ENCODE assay signal across 22 cellular contexts in genomic region chr11:70233962-70234361, GRCh38. TPM values are rescaled to one million over a fixed set of nuclear protein-coding genes. Genes with fewer than 3 reads are reported as not detected.
A peak's percentile ranks its signal among the peaks of the same experiment; 100 is the strongest.
DNase-seq lines count a peak whose midpoint lies in the region; ATAC-seq, FAIRE-seq and TF ChIP-seq lines count a peak whose summit lies in the region.
"Had no signal": no experiment of that assay in that cellular context is flagged by ENCODE, and none has a peak within 500 bp of the region (broad histone marks: within the 10 kb centered on the region; RNA-seq: fewer than 3 reads in every experiment).

No MANE protein-coding gene starts in this region.

- no peaks in the 10 kb centered on the region for H3K27me3 ChIP-seq in PC-3 (ENCODE audit: low read length)
- peaks cover 0 to 5% of the 10 kb centered on the region in 2 experiments; a peak in 2 of 5 replicates for H3K27me3 ChIP-seq in K562 (ENCODE audit: control insufficient read depth in 2 of 2, insufficient read depth in 2 of 2, low read length in 2 of 2)
- H3K27me3 ChIP-seq: BLaER1, Peyer's patch had no signal

- no peaks in the 10 kb centered on the region for H3K9me3 ChIP-seq in PC-3 (ENCODE audit: low read length)
- H3K9me3 ChIP-seq in K562 (replicated peaks; ENCODE audit: control insufficient read depth, insufficient read depth, low read depth, low read length) = no peaks in the 10 kb centered on the region
- H3K9me3 ChIP-seq: BLaER1, Peyer's patch had no signal

- TF ChIP-seq EP300 in K562 (IDR thresholded peaks at IDR 0.05; ENCODE audit: low read length) = no peak

- CTCF ChIA-PET in Calu3 (lab: Charles Lee) = interaction anchor here (1.1 to 1.4 kb wide), 2 partner anchors 23 to 100 kb away, joined by 3 read pairs; no protein-coding TSS in a partner anchor
- CTCF ChIA-PET in PC-3 (lab: Charles Lee) = no interaction called here
- CTCF ChIA-PET in K562 (lab: Yijun Ruan, JAX; ENCODE audit: low intra/inter-chr PET ratio) = no interaction called here

- H3K4me3 ChIP-seq in PC-3 (ENCODE audit: low read length) (no peak overlapping the region), K562 (no peak overlapping the region)
- H3K4me3 ChIP-seq: BLaER1, GM23338, Peyer's patch had no signal

- H3K9me1 ChIP-seq in K562 (ENCODE audit: control insufficient read depth, insufficient read depth, low read length) = no peaks in the 10 kb centered on the region

- H3K79me2 ChIP-seq in PC-3 (ENCODE audit: low read length) (no peaks in the 10 kb centered on the region), K562 (ENCODE audit: control insufficient read depth, insufficient read depth, low read length) (no peaks in the 10 kb centered on the region)

- H3K9ac ChIP-seq in PC-3 (ENCODE audit: low read length) = peak overlapping the region; percentile 19; the same call in 1 of the 2 replicates
- H3K9ac ChIP-seq in K562 (ENCODE audit: insufficient read depth in 1 of 2, low read depth in 2 of 2, low read length in 2 of 2) = peak overlapping the region in 1 of 2 experiments; percentile 67; a peak in 1 of 4 replicates
- H3K9ac ChIP-seq: BLaER1 had no signal

- no peak for TF ChIP-seq POLR2A in K562 (conservative IDR thresholded peaks at IDR 0.05)

- H3K4me2 ChIP-seq in PC-3 (ENCODE audit: low read length) (peak overlapping the region; percentile 48), K562 (ENCODE audit: insufficient read depth, low read length) (0 out of 2 replicates have a peak overlapping the region, but pooled peaks have one; percentile 23)
- H3K4me2 ChIP-seq: BLaER1, GM23338 had no signal

- 39% methylated on average over 9 of the region's 9 CpGs for WGBS in K562 (ENCODE audit: insufficient coverage, low coverage, missing lambda C conversion rate)

- H2AFZ ChIP-seq in PC-3 (ENCODE audit: low read length) (0 out of 2 replicates have a peak overlapping the region, but pooled peaks have one; percentile 4), K562 (ENCODE audit: low read depth, low read length) (no peak overlapping the region)
- H2AFZ ChIP-seq: GM23338 had no signal

- H3K4me1 ChIP-seq in PC-3 (ENCODE audit: insufficient read depth, low read length) = peaks cover 20% of the 10 kb centered on the region
- peaks cover 4 to 5% of the 10 kb centered on the region in 2 experiments; a peak in 3 of 5 replicates for H3K4me1 ChIP-seq in K562 (replicated peaks in 1 of 2; ENCODE audit: control insufficient read depth in 2 of 2, insufficient read depth in 2 of 2, low read length in 2 of 2)
- H3K4me1 ChIP-seq: Peyer's patch had no signal

- H3K4me1 Mint-ChIP-seq in Calu3 (ENCODE audit: low read depth, unreplicated experiment) (peaks cover 15% of the 10 kb centered on the region), progenitor cell of endocrine pancreas (ENCODE audit: low read depth) (no peaks in the 10 kb centered on the region)
- H3K4me1 Mint-ChIP-seq: GM23338 had no signal

- H3K36me3 ChIP-seq in PC-3 (ENCODE audit: low read depth, low read length) = no peaks in the 10 kb centered on the region
- no peaks in the 10 kb centered on the region for H3K36me3 ChIP-seq in K562 (ENCODE audit: control insufficient read depth, insufficient read depth, low read length)
- H3K36me3 ChIP-seq: BLaER1, Peyer's patch had no signal

- BruUV-seq in Calu3 (replicated peaks; lab: Mats Ljungman, UMichigan) (TSS peak; percentile 72), PC-3 (replicated peaks; lab: Mats Ljungman, UMichigan) (no TSS peak), K562 (replicated peaks; lab: Mats Ljungman, UMichigan) (no TSS peak)

- intact Hi-C loops in Calu3 (cut with micrococcal nuclease; ENCODE audit: unreplicated experiment) = loop anchor here (5.0 kb wide), 1 partner anchor 38 kb away; the partner anchor contains the start of gene PPFIA1
- intact Hi-C loops in PC-3 (cut with micrococcal nuclease) = loop anchor here (1.0 kb wide), 2 partner anchors 31 to 36 kb away; partner anchors contain the start of genes FADD and PPFIA1
- intact Hi-C loops in K562 (cut with micrococcal nuclease) = no loop called here

- peaks cover 6% of the 10 kb centered on the region for H3K36me3 Mint-ChIP-seq in Calu3 (ENCODE audit: insufficient read depth, unreplicated experiment)
- no peaks in the 10 kb centered on the region for H3K36me3 Mint-ChIP-seq in progenitor cell of endocrine pancreas (ENCODE audit: insufficient read depth)

- H3K9me3 Mint-ChIP-seq in Calu3 (ENCODE audit: low read depth, unreplicated experiment) (no peaks in the 10 kb centered on the region), progenitor cell of endocrine pancreas (ENCODE audit: low read depth) (no peaks in the 10 kb centered on the region)
- H3K9me3 Mint-ChIP-seq: CD4-positive, alpha-beta T cell; GM23338 had no signal

- POLR2A ChIA-PET in PC-3 (lab: Charles Lee; ENCODE audit: unreplicated experiment) (no interaction called here), K562 (lab: Yijun Ruan, JAX) (interaction anchor here (1.0 kb wide), 1 partner anchor 151 kb away, joined by 3 read pairs; no protein-coding TSS in a partner anchor)

- H3K27ac ChIP-seq in PC-3 (ENCODE audit: low read length) (peak overlapping the region; percentile 83), K562 (ENCODE audit: extremely low read depth, low read depth, low read length) (no peak overlapping the region), epithelial cell of prostate (peak overlapping the region; percentile 59)
- H3K27ac ChIP-seq: BLaER1 had no signal

- H3K27me3 Mint-ChIP-seq in Calu3 (ENCODE audit: unreplicated experiment) (no peaks in the 10 kb centered on the region), progenitor cell of endocrine pancreas (peaks cover 3% of the 10 kb centered on the region)

- DNase-seq in Calu3 (no peak), PC-3 (no peak), K562 (ENCODE audit: extremely low read depth in 1 of 4, low spot score in 3 of 4) (no peak), epithelial cell of prostate (ENCODE audit: low read depth, low spot score) (no peak), progenitor cell of endocrine pancreas (ENCODE audit: low spot score, unreplicated experiment) (no peak), SKM-1 treated with dmso at 0.1 percent for 144 hours (lab: John Stamatoyannopoulos, UW; ENCODE audit: unreplicated experiment) (no peak)
- DNase-seq: CD4-positive, alpha-beta T cell; COR-L47; DMS153; KBM-7; NCI-H1092 treated with DMSO at 0.1 percent for 48 hours; NCI-H1436 treated with DMSO at 0.1 percent for 48 hours; NCI-H2029; NCI-H2227 treated with DMSO at 0.1 percent for 48 hours; NCI-H510A had no signal

- TF ChIP-seq CTCF in Calu3 (IDR thresholded peaks at IDR 0.05; ENCODE audit: unreplicated experiment) (no peak), PC-3 (conservative IDR thresholded peaks at IDR 0.05; ENCODE audit: low read depth, low read length) (no peak), K562 (IDR thresholded peaks at IDR 0.05 in 2 of 3, conservative IDR thresholded peaks at IDR 0.05 in 1 of 3; ENCODE audit: insufficient read depth in 2 of 3, low read depth in 1 of 3, low read length in 3 of 3) (no peak), progenitor cell of endocrine pancreas (IDR thresholded peaks at IDR 0.05; ENCODE audit: unreplicated experiment) (no peak)

- H3K4me3 Mint-ChIP-seq in Calu3 (ENCODE audit: low read depth, unreplicated experiment) (peak overlapping the region; percentile 43), progenitor cell of endocrine pancreas (ENCODE audit: low read depth) (no peak overlapping the region)
- H3K4me3 Mint-ChIP-seq: CD4-positive, alpha-beta T cell; GM23338 had no signal

- H3K9me2 ChIP-seq in PC-3 (replicated peaks; ENCODE audit: low read length) = no peaks in the 10 kb centered on the region

- in situ Hi-C loops in K562 (cut with MboI) = no loop called here

- FAIRE-seq in K562 (lab: Jason Lieb, UNC) = no peak
- FAIRE-seq: G401.6, GM18507 had no signal

- no peaks in the 10 kb centered on the region for H3F3A ChIP-seq in PC-3 (ENCODE audit: low read length, unreplicated experiment)

- ATAC-seq in PC-3 (no peak), K562 (no peak), HG03354 (IDR thresholded peaks at IDR 0.05; ENCODE audit: poor library complexity, severe bottlenecking, unreplicated experiment) (no peak)
- ATAC-seq: GM23338, Right ventricle myocardium inferior had no signal

- H4K20me1 ChIP-seq in PC-3 (ENCODE audit: low read length) (no peaks in the 10 kb centered on the region), K562 (replicated peaks; ENCODE audit: control insufficient read depth, insufficient read depth, low read length) (0 out of 2 replicates have a peak, but pooled peaks cover 6% of the 10 kb centered on the region)
- H4K20me1 ChIP-seq: BLaER1 had no signal

- H3K27ac Mint-ChIP-seq in Calu3 (ENCODE audit: unreplicated experiment) = peak overlapping the region; percentile 91
- H3K27ac Mint-ChIP-seq in progenitor cell of endocrine pancreas = no peak overlapping the region
- H3K27ac Mint-ChIP-seq: CD4-positive, alpha-beta T cell; GM23338 had no signal

- TF ChIP-seq RAD21 in K562 (CRISPR knock-in tag; conservative IDR thresholded peaks at IDR 0.05 in 1 of 2, IDR thresholded peaks at IDR 0.05 in 1 of 2) = no peak

RNA-seq across cellular contexts. Expression of gene FADD, which starts 30.9 kb away (rescaled TPM):
- total RNA-seq in Calu3 (2022) = 40.2 and 49.4 TPM in 2 replicates
- 79.5 and 93.9 TPM in 2 replicates for total RNA-seq in PC-3 (2014; rRNA removed)
- 9.8 and 23.6 TPM in 2 replicates for total RNA-seq in K562 (2011; cell fraction: chromatin; rRNA removed; ENCODE audit: low replicate concordance)
- total RNA-seq in K562 (2011; cell fraction: nucleolus; rRNA removed) = 23.6 and 28.0 TPM in 2 replicates
- 17.0 and 17.6 TPM in 2 replicates for total RNA-seq in K562 (2011; cell fraction: nucleoplasm; rRNA removed)
- total RNA-seq in K562 (2014; rRNA removed) = 20.1 and 20.4 TPM in 2 replicates
- 15.5 and 17.2 TPM in 2 replicates for total RNA-seq in K562 (2014; rRNA removed; fragmentation: Illumina TruSeq; extraction: Trizol)
- 18.4 and 20.9 TPM in 2 replicates for total RNA-seq in K562 (2015; rRNA removed; fragmentation: Illumina TruSeq; extraction: Trizol)
- total RNA-seq in K562 (2021) = 24.1 and 26.2 TPM in 2 replicates
- polyA plus RNA-seq in K562 (2011; rRNA removed) = 23.6 and 26.9 TPM in 2 replicates
- 24.3 and 37.3 TPM in 2 replicates for polyA plus RNA-seq in K562 (2011; cell fraction: cytosol; rRNA removed)
- polyA plus RNA-seq in K562 (2011; cell fraction: nucleus; rRNA removed) = 11.2 and 14.3 TPM in 2 replicates
- 20.7 and 23.8 TPM in 2 replicates for polyA plus RNA-seq in K562 (2012)
- 17.2 and 17.7 TPM in 2 replicates for polyA plus RNA-seq in K562 (2014; fragmentation: Illumina TruSeq; extraction: Trizol)
- polyA plus RNA-seq in K562 (2014; fragmentation: Nextera tagmentation; extraction: Ambion mirVana) = under 1 TPM; 0.29 to 0.30 TPM
- 26.7 and 28.7 TPM in 2 replicates for polyA plus RNA-seq in K562 (2014; rRNA removed)
- 17.5 and 22.8 TPM in 2 replicates for polyA minus RNA-seq in K562 (2011; rRNA and poly(A)+ RNA removed)
- polyA minus RNA-seq in K562 (2011; cell fraction: cytosol; rRNA and poly(A)+ RNA removed) = 13.8 and 19.3 TPM in 2 replicates
- polyA minus RNA-seq in K562 (2011; cell fraction: nucleus; rRNA and poly(A)+ RNA removed) = 17.8 and 23.5 TPM in 2 replicates
- total RNA-seq in progenitor cell of endocrine pancreas = 20.0 and 22.1 TPM in 2 replicates

RNA-seq across cellular contexts. Expression of gene PPFIA1, which starts 36.5 kb away (rescaled TPM):
- total RNA-seq in Calu3 (2022) (76.5 and 84.0 TPM in 2 replicates), PC-3 (2014; rRNA removed) (57.5 and 71.1 TPM in 2 replicates), K562 (2014; rRNA removed) (24.9 and 26.0 TPM in 2 replicates), K562 (2014; rRNA removed; fragmentation: Illumina TruSeq; extraction: Trizol) (28.5 and 31.6 TPM in 2 replicates), K562 (2015; rRNA removed; fragmentation: Illumina TruSeq; extraction: Trizol) (28.9 and 30.3 TPM in 2 replicates), K562 (2021) (33.1 and 38.4 TPM in 2 replicates), progenitor cell of endocrine pancreas (70.1 and 70.8 TPM in 2 replicates)
- 221 and 294 TPM in 2 replicates for total RNA-seq in K562 (2011; cell fraction: chromatin; rRNA removed; ENCODE audit: low replicate concordance)
- total RNA-seq in K562 (2011; cell fraction: nucleolus; rRNA removed) = 104 and 111 TPM in 2 replicates
- 162 and 166 TPM in 2 replicates for total RNA-seq in K562 (2011; cell fraction: nucleoplasm; rRNA removed)
- polyA plus RNA-seq in K562 (2011; rRNA removed) (41.5 and 48.0 TPM in 2 replicates), K562 (2014; fragmentation: Illumina TruSeq; extraction: Trizol) (36.2 and 39.5 TPM in 2 replicates), K562 (2014; fragmentation: Nextera tagmentation; extraction: Ambion mirVana) (10 to 100 TPM in 1 of 2 experiments, 1 to 10 TPM in 1; 9.9 to 13.3 TPM), K562 (2014; rRNA removed) (27.4 and 31.0 TPM in 2 replicates)
- 42.0 and 45.8 TPM in 2 replicates for polyA plus RNA-seq in K562 (2011; cell fraction: cytosol; rRNA removed)
- polyA plus RNA-seq in K562 (2011; cell fraction: nucleus; rRNA removed) = 107 and 119 TPM in 2 replicates
- polyA plus RNA-seq in K562 (2012) = 26.5 and 28.1 TPM in 2 replicates
- 76.5 and 78.4 TPM in 2 replicates for polyA minus RNA-seq in K562 (2011; rRNA and poly(A)+ RNA removed)
- polyA minus RNA-seq in K562 (2011; cell fraction: cytosol; rRNA and poly(A)+ RNA removed) = 27.9 and 43.6 TPM in 2 replicates
- polyA minus RNA-seq in K562 (2011; cell fraction: nucleus; rRNA and poly(A)+ RNA removed) = 46.0 and 70.8 TPM in 2 replicates
